In the genomic region with DNA sequence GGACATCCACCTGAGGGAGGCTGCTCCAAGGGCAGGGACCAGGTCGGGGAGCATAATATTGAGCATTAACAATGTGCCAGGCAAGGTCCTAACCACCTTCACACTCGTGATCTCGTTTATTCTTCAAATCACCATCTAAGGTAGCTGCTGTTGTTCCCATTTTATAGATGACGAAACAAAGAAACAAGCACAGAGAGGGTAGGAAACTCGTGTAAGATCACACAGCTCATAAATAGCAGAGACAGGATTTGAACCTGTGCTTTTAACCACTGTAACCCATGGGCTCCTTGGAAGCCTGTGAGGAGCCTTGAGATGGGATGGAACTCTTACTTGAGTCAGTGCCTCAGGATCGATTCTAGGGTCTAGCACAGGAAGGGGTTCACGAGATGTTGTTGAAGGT, we compare ENCODE assay signal across 9 cellular contexts.
"Had no signal": no experiment of that assay in that cellular context is flagged by ENCODE, and none has a peak within 500 bp of the region (broad histone marks: within the 10 kb centered on the region; RNA-seq: fewer than 3 reads in every experiment).

No MANE protein-coding gene starts in this region.

- H3K36me3 Mint-ChIP-seq: IgD-negative memory B cell had no signal

- H3K9me3 Mint-ChIP-seq: GM23338, H9, HFFc6, IgD-negative memory B cell had no signal

- H3K4me1 Mint-ChIP-seq: GM23338, IgD-negative memory B cell had no signal

- H2AFZ ChIP-seq: GM23338 had no signal

- H3K4me2 ChIP-seq: GM23338 had no signal

- H3K27ac ChIP-seq: HL-60 had no signal

- ATAC-seq: GM23338 had no signal

- H3K27ac Mint-ChIP-seq: GM23338, H9, HFFc6, IgD-negative memory B cell had no signal

- H3K4me3 ChIP-seq: GM23338 had no signal

- H3K4me3 Mint-ChIP-seq: GM23338, H9, HFFc6, IgD-negative memory B cell had no signal

- FAIRE-seq: H1, H54 had no signal

- DNase-seq: H9, HCEC 1CT, HFFc6, KG1 had no signal
